ENCODE assay signal across 17 cellular contexts in the genomic region with DNA sequence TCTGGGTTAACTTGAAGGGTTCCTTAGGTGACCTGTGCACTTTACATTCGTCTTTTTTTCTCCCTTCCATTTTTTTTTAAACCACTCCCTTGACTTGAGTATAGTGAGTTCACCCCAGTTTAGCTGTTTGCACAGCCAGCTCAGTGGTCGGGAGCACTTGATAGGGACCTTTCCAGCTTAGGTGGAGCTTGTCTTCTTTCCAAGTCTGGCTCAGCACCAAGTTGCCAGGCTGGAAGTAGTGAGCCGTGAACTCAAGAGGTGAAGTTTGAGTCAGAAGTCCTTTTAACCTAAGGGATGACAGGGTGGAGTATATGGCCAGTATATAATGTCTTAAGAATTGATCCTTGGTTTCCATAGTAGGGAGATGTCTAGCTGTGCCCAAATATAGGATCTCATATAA.
"Had no signal": no experiment of that assay in that cellular context is flagged by ENCODE, and none has a peak within 500 bp of the region (broad histone marks: within the 10 kb centered on the region; RNA-seq: fewer than 3 reads in every experiment).

No MANE protein-coding gene starts in this region.

- H3K4me1 ChIP-seq: heart left ventricle, spleen, testis, transverse colon had no signal

- H3K27ac ChIP-seq: heart left ventricle, spleen, testis, transverse colon had no signal

- H3K36me3 ChIP-seq: heart left ventricle, spleen, transverse colon had no signal

- H3K9me3 ChIP-seq: heart left ventricle, spleen, testis, transverse colon had no signal

- H3K4me3 ChIP-seq: heart left ventricle, spleen, testis, transverse colon had no signal

- DNase-seq: heart left ventricle; hypothalamus; kidney glomerular epithelial cell; mammary epithelial cell; naive thymus-derived CD4-positive, alpha-beta T cell; nephron progenitor cell; spleen; stimulated activated CD4-positive, alpha-beta T cell treated with anti-CD3 and anti-CD28 coated beads, Interleukin-15, amount 100 ng/mL, for 24 hours; stimulated activated CD4-positive, alpha-beta T cell treated with anti-CD3 and anti-CD28 coated beads, Interleukin-1b, Interleukin-23, amount 100 ng/mL, for 48 hours; stimulated activated CD4-positive, alpha-beta T cell treated with anti-CD3 and anti-CD28 coated beads, Interleukin-4, amount 100 ng/mL, for 24 hours; testis; transverse colon had no signal

- H3K27me3 ChIP-seq: testis had no signal

- FAIRE-seq: colon, frontal cortex, islet of Langerhans had no signal

- ATAC-seq: heart left ventricle; naive thymus-derived CD4-positive, alpha-beta T cell; sciatic nerve; stimulated activated memory B cell treated with anti-CD40 and anti-IgM and Interleukin-4, amounts not matched to agents 10 μg/mL and 1 μg/mL and 100 μg/mL, for 72 hours had no signal
